ENCODE assay signal across 6 cellular contexts in the genomic region with DNA sequence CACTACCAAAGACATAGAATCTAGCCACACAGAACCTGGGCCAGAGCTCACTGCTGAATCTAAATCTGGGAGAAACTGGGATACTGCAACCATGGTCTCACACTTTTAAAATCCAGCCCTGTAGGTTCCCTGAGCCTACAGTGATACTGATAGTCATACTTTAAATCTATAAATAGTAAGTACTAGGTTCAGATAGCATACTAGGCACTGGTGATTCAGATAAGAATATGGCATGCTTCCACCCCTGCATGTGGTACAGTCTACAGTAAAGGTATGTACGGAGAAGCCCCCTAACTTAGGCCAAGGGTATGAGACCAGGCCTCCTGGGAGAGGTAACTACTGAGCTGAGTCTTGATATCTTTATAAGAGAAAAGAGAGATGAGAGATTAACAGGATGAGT.
"Had no signal": no experiment of that assay in that cellular context is flagged by ENCODE, and none has a peak within 500 bp of the region (broad histone marks: within the 10 kb centered on the region; RNA-seq: fewer than 3 reads in every experiment).

No MANE protein-coding gene starts in this region.

- DNase-seq: GM23248, GOT3, H7, HFFc6, IMR-90 had no signal

- H3K27ac Mint-ChIP-seq: HFFc6 had no signal

- ATAC-seq: HCT116 had no signal

- H3K4me3 Mint-ChIP-seq: HFFc6 had no signal
